ENCODE assay signal across 10 cellular contexts in genomic region chr10:13247784-13248183, GRCh38. TPM values are rescaled to one million over a fixed set of nuclear protein-coding genes. Genes with fewer than 3 reads are reported as not detected.
"Had no signal": no experiment of that assay in that cellular context is flagged by ENCODE, and none has a peak within 500 bp of the region (broad histone marks: within the 10 kb centered on the region; RNA-seq: fewer than 3 reads in every experiment).

No MANE protein-coding gene starts in this region.

- H3K4me1 ChIP-seq: HAP-1 had no signal

- H3K4me3 ChIP-seq: HAP-1 had no signal

- H3K9me3 ChIP-seq: HAP-1 had no signal

- H3K36me3 ChIP-seq: HAP-1 had no signal

- H3K27ac ChIP-seq: HL-60 had no signal

- DNase-seq: GOT3, H7, KG1 had no signal

- ATAC-seq: HCT116 had no signal

RNA-seq across cellular contexts. Expression of gene UCMA, which starts 13.6 kb away (rescaled TPM):
- total RNA-seq: H4, H7, HepG2, HT1080 had no signal
- polyA plus RNA-seq: HepG2, IgD-negative memory B cell had no signal
